24 cellular contexts compared by ENCODE assay signal in genomic region chr1:37741662-37742061, GRCh38. TPM values are rescaled to one million over a fixed set of nuclear protein-coding genes. Genes with fewer than 3 reads are reported as not detected.
"Had no signal": no experiment of that assay in that cellular context is flagged by ENCODE, and none has a peak within 500 bp of the region (broad histone marks: within the 10 kb centered on the region; RNA-seq: fewer than 3 reads in every experiment).

No MANE protein-coding gene starts in this region.

- ATAC-seq: activated CD8-positive, alpha-beta T cell treated with anti-CD3 and anti-CD28 coated beads, Interleukin-2, amount 10 ng/mL, durations not matched to agents 7 days and 5 days; K562 had no signal

- H3K36me3 ChIP-seq: breast epithelium had no signal

- H3K27ac Mint-ChIP-seq: activated CD8-positive, alpha-beta T cell treated with anti-CD3 and anti-CD28 coated beads, Interleukin-2, amount 10 ng/mL, durations not matched to agents 7 days and 5 days; activated naive CD4-positive, alpha-beta T cell treated with anti-CD3 and anti-CD28 coated beads, Interleukin-2, amount 50 U/mL, for 24 hours; activated T-cell treated with anti-CD3 and anti-CD28 coated beads, Interleukin-2, amount 50 U/mL, for 24 hours; activated T-helper 1 cell treated with anti-CD3 and anti-CD28 coated beads, Interleukin-12 subunit alpha, Interleukin-12 subunit beta, Interleukin-2, Interleukin-4 antibody, amounts not matched to agents 30 ng/mL and 10 ng/mL and 1 ng/mL, durations not matched to agents 14 hours and 24 hours and 36 hours; T-helper 1 cell treated with Interleukin-12 subunit alpha and Interleukin-12 subunit beta and Interleukin-4 antibody, amounts not matched to agents 30 μg/mL and 1 μg/mL, for 36 hours had no signal

- DNase-seq: activated CD4-positive, alpha-beta T cell treated with anti-CD3 and anti-CD28 coated beads for 48 hours; activated CD4-positive, alpha-beta T cell treated with anti-CD3 and anti-CD28 coated beads, Interleukin-2, amount 50 U/mL, for 4 hours; activated CD4-positive, CD25-positive, alpha-beta regulatory T cell treated with anti-CD3 and anti-CD28 coated beads, Interleukin-2, amount 50 U/mL, for 72 hours; activated CD8-positive, alpha-beta T cell treated with anti-CD3 and anti-CD28 coated beads, Interleukin-2, amount 10 ng/mL, durations not matched to agents 7 days and 5 days; activated effector memory CD4-positive, alpha-beta T cell treated with Interleukin-2 at 50 U/mL for 16 hours; activated naive CD4-positive, alpha-beta T cell; activated T-cell treated with anti-CD3 and anti-CD28 coated beads, Interleukin-2, amount 50 U/mL, for 24 hours; aorta; central memory CD4-positive, alpha-beta T cell; Karpas-422; NCI-H1105 treated with DMSO at 0.1 percent for 48 hours; NCI-H1436 treated with DMSO at 0.1 percent for 48 hours; NCI-H187; NCI-H2081; NCI-H2171 treated with DMSO at 0.1 percent for 48 hours; NCI-H526; NK-92 treated with Interleukin-12 subunit alpha and Interleukin-12 subunit beta, amount 100 ng/mL, for 24 hours; SHP77 treated with DMSO at 0.1 percent for 48 hours had no signal

- H3K4me1 Mint-ChIP-seq: activated naive CD4-positive, alpha-beta T cell treated with anti-CD3 and anti-CD28 coated beads, Interleukin-2, amount 50 U/mL, for 24 hours had no signal

- H3K4me2 ChIP-seq: PC-9 had no signal

- H3K4me3 ChIP-seq: breast epithelium, K562, PC-9 had no signal

- H3K4me3 Mint-ChIP-seq: activated CD8-positive, alpha-beta T cell treated with anti-CD3 and anti-CD28 coated beads, Interleukin-2, amount 10 ng/mL, durations not matched to agents 7 days and 5 days; activated naive CD4-positive, alpha-beta T cell treated with anti-CD3 and anti-CD28 coated beads, Interleukin-2, amount 50 U/mL, for 24 hours; activated T-cell treated with anti-CD3 and anti-CD28 coated beads, Interleukin-2, amount 50 U/mL, for 24 hours; activated T-helper 1 cell treated with anti-CD3 and anti-CD28 coated beads, Interleukin-12 subunit alpha, Interleukin-12 subunit beta, Interleukin-2, Interleukin-4 antibody, amounts not matched to agents 30 ng/mL and 10 ng/mL and 1 ng/mL, durations not matched to agents 14 hours and 24 hours and 36 hours; T-helper 1 cell treated with Interleukin-12 subunit alpha and Interleukin-12 subunit beta and Interleukin-4 antibody, amounts not matched to agents 30 μg/mL and 1 μg/mL, for 36 hours had no signal

- H2AFZ ChIP-seq: PC-9 had no signal

- H3K36me3 Mint-ChIP-seq: activated naive CD4-positive, alpha-beta T cell treated with anti-CD3 and anti-CD28 coated beads, Interleukin-2, amount 50 U/mL, for 24 hours had no signal

- H3K4me1 ChIP-seq: breast epithelium had no signal

- H3K27ac ChIP-seq: breast epithelium, PC-9 had no signal

RNA-seq across cellular contexts. Expression of gene EPHA10, which starts 23.3 kb away (rescaled TPM):
- total RNA-seq: activated CD8-positive, alpha-beta T cell treated with anti-CD3 and anti-CD28 coated beads, Interleukin-2, amount 10 ng/mL, durations not matched to agents 7 days and 5 days; K562 had no signal
